ENCODE assay signal across 20 cellular contexts in the genomic region with DNA sequence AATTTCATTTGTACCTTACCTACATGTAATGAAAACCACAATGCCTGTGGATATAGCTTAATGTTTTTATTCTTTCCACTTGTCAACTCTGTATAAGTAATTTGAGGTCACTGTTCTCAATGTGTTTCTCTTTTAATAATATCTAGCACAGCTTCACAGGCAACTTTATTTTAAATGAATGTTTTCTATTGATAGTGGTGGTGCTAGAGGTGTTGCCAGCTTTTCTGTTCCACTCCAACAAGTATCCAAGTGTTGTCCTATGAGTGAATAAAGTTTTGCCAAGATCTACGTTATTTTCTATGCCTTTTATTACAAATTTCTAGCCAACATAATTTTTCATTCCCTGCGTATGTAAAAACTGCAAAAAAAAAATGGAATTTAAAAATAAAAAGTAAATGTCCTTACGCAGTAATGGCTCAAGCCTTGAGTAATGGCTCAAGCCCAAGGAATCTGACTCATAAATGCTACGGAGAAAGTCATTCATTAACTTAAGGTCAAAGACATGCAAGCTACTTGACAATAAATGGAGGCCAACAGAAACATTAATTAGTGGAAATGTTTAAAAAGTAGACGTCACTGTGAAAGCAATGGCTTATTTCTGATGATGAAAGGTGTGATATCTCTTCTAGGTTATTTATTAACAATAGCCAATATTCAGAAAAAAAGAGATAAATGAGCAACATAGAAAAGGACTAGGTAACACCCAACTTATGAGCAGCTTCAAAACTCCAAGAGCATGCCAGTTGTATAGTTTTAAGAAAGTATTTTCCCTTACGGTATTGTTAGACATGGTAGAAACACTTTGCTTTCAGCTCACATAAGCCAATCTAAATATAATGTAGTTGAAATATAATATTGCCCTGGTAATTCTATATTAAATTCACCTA.
DNase-seq lines count a peak whose midpoint lies in the region; ATAC-seq, FAIRE-seq and TF ChIP-seq lines count a peak whose summit lies in the region.
"Had no signal": no experiment of that assay in that cellular context is flagged by ENCODE, and none has a peak within 500 bp of the region (broad histone marks: within the 10 kb centered on the region; RNA-seq: fewer than 3 reads in every experiment).

No MANE protein-coding gene starts in this region.

- DNase-seq in GM23248 (peak; percentile 4), astrocyte of the cerebellum (ENCODE audit: low read depth) (peak; percentile 57), fibroblast of the aortic adventitia (ENCODE audit: low read depth) (peak; percentile 67), pancreas (peak in 3 of 6 donors; percentile 4 to 28 (median 22)), MG63 (no peak), lower lobe of right lung (no peak)
- no peak for DNase-seq in activated naive CD4-positive, alpha-beta T cell treated with anti-CD3 and anti-CD28 coated beads, Interleukin-2, amount 10 ng/mL, durations not matched to agents 7 days and 5 days
- DNase-seq: activated gamma-delta T cell treated with Interleukin-2 at 50 U/mL for 16 hours; effector memory CD8-positive, alpha-beta T cell; hypothalamus; left cardiac atrium; NCI-H1417; NCI-H2171; NCI-H748 treated with DMSO at 0.1 percent for 48 hours; right cardiac atrium had no signal

- H3K4me1 ChIP-seq in GM23248 (ENCODE audit: insufficient read depth), result no peaks in the 10 kb centered on the region
- H3K4me1 ChIP-seq in pancreas, result peaks cover 0 to 6% (median 4%) of the 10 kb centered on the region in 3 donors
- no peaks in the 10 kb centered on the region for H3K4me1 ChIP-seq in lower lobe of right lung
- H3K4me1 ChIP-seq: suprapubic skin had no signal

- no peak for FAIRE-seq in pancreas (lab: Jason Lieb, UNC)

- H3K27ac ChIP-seq in GM23248, result no peak overlapping the region
- H3K27ac ChIP-seq in pancreas, result peak overlapping the region in 1 of 4 donors; percentile 31
- H3K27ac ChIP-seq in lower lobe of right lung, result no peak overlapping the region
- H3K27ac ChIP-seq: suprapubic skin, VCaP had no signal

- no peaks in the 10 kb centered on the region for H3K4me1 Mint-ChIP-seq in activated naive CD4-positive, alpha-beta T cell treated with anti-CD3 and anti-CD28 coated beads, Interleukin-2, amount 10 ng/mL, durations not matched to agents 7 days and 5 days

- no peak overlapping the region for H3K9ac ChIP-seq in GM23248

- no peaks in the 10 kb centered on the region for H3K9me3 ChIP-seq in GM23248 (ENCODE audit: low read depth)
- H3K9me3 ChIP-seq in pancreas, result no peaks in the 10 kb centered on the region
- H3K9me3 ChIP-seq in MG63, result no peaks in the 10 kb centered on the region
- no peaks in the 10 kb centered on the region for H3K9me3 ChIP-seq in lower lobe of right lung
- H3K9me3 ChIP-seq: suprapubic skin had no signal

- WGBS in GM23248 (ENCODE audit: low coverage in 1 of 2, low lambda C conversion rate in 2 of 2, missing lambda C conversion rate in 2 of 2), 2 experiments, result 34 to 41% methylated on average over 6 of the region's 6 CpGs
- 15 to 19% methylated on average over 6 of the region's 6 CpGs for WGBS in pancreas, 2 donors

- H3K36me3 ChIP-seq in GM23248 (ENCODE audit: low read depth) (no peaks in the 10 kb centered on the region), pancreas (no peaks in the 10 kb centered on the region), MG63 (no peaks in the 10 kb centered on the region), lower lobe of right lung (no peaks in the 10 kb centered on the region)
- H3K36me3 ChIP-seq: suprapubic skin had no signal

- H3K9me3 Mint-ChIP-seq in activated naive CD4-positive, alpha-beta T cell treated with anti-CD3 and anti-CD28 coated beads, Interleukin-2, amount 10 ng/mL, durations not matched to agents 7 days and 5 days, result no peaks in the 10 kb centered on the region
- H3K9me3 Mint-ChIP-seq: effector memory CD8-positive, alpha-beta T cell; GM23338; T-helper 1 cell treated with Interleukin-12 subunit alpha and Interleukin-12 subunit beta and Interleukin-4 antibody, amounts not matched to agents 30 μg/mL and 1 μg/mL, for 36 hours had no signal

- no peak overlapping the region for H2AFZ ChIP-seq in GM23248
- H2AFZ ChIP-seq: GM23338 had no signal

- CTCF ChIA-PET in activated naive CD4-positive, alpha-beta T cell treated with anti-CD3 and anti-CD28 coated beads, Interleukin-2, amount 10 ng/mL, durations not matched to agents 7 days and 5 days (lab: Charles Lee), result no interaction called here

- no peaks in the 10 kb centered on the region for H3K27me3 Mint-ChIP-seq in activated naive CD4-positive, alpha-beta T cell treated with anti-CD3 and anti-CD28 coated beads, Interleukin-2, amount 10 ng/mL, durations not matched to agents 7 days and 5 days
- H3K27me3 Mint-ChIP-seq: effector memory CD8-positive, alpha-beta T cell had no signal

- H3K4me2 ChIP-seq in GM23248 (ENCODE audit: unreplicated experiment), result no peak overlapping the region
- H3K4me2 ChIP-seq: GM23338 had no signal

- peak; percentile 97 to 99 (median 98) for ATAC-seq in pancreas
- ATAC-seq in GM19467 (IDR thresholded peaks at IDR 0.05; ENCODE audit: unreplicated experiment), result no peak
- no peak for ATAC-seq in lower lobe of right lung
- ATAC-seq: effector memory CD8-positive, alpha-beta T cell; GM23338 had no signal

- in situ Hi-C loops in GM23248 (cut with MboI) (no loop called here), astrocyte of the cerebellum (cut with HindIII; ENCODE audit: low sequenced_read_pairs) (no loop called here)

- H3K4me3 ChIP-seq in GM23248, result no peak overlapping the region
- no peak overlapping the region for H3K4me3 ChIP-seq in astrocyte of the cerebellum (ENCODE audit: low read depth, low read length)
- no peak overlapping the region for H3K4me3 ChIP-seq in fibroblast of the aortic adventitia (ENCODE audit: low read depth, low read length)
- no peak overlapping the region for H3K4me3 ChIP-seq in pancreas
- H3K4me3 ChIP-seq in MG63, result no peak overlapping the region
- no peak overlapping the region for H3K4me3 ChIP-seq in lower lobe of right lung
- H3K4me3 ChIP-seq: GM23338, suprapubic skin had no signal

- no peaks in the 10 kb centered on the region for H3K36me3 Mint-ChIP-seq in activated naive CD4-positive, alpha-beta T cell treated with anti-CD3 and anti-CD28 coated beads, Interleukin-2, amount 10 ng/mL, durations not matched to agents 7 days and 5 days

- intact Hi-C loops in pancreas (cut with DNase I), result no loop called here
- intact Hi-C loops in lower lobe of right lung (cut with DNase I), result no loop called here

- H3K79me2 ChIP-seq in GM23248 (ENCODE audit: insufficient read depth), result no peaks in the 10 kb centered on the region

- H4K20me1 ChIP-seq in GM23248 (ENCODE audit: insufficient read depth), result no peaks in the 10 kb centered on the region

- H3K27ac Mint-ChIP-seq in activated naive CD4-positive, alpha-beta T cell treated with anti-CD3 and anti-CD28 coated beads, Interleukin-2, amount 10 ng/mL, durations not matched to agents 7 days and 5 days, result no peak overlapping the region
- H3K27ac Mint-ChIP-seq: effector memory CD8-positive, alpha-beta T cell; GM23338; T-helper 1 cell treated with Interleukin-12 subunit alpha and Interleukin-12 subunit beta and Interleukin-4 antibody, amounts not matched to agents 30 μg/mL and 1 μg/mL, for 36 hours had no signal

- no peaks in the 10 kb centered on the region for H3K27me3 ChIP-seq in GM23248 (replicated peaks; ENCODE audit: insufficient read depth)
- no peaks in the 10 kb centered on the region for H3K27me3 ChIP-seq in pancreas
- no peaks in the 10 kb centered on the region for H3K27me3 ChIP-seq in MG63
- H3K27me3 ChIP-seq in lower lobe of right lung (ENCODE audit: low read depth), result no peaks in the 10 kb centered on the region
- H3K27me3 ChIP-seq: suprapubic skin had no signal

- TF ChIP-seq CTCF in astrocyte of the cerebellum (IDR thresholded peaks at IDR 0.05; ENCODE audit: low read depth, low read length, missing control alignments) (no peak), fibroblast of the aortic adventitia (IDR thresholded peaks at IDR 0.05; ENCODE audit: insufficient read depth, low read length) (no peak), pancreas (IDR thresholded peaks at IDR 0.05) (no peak), lower lobe of right lung (IDR thresholded peaks at IDR 0.05) (no peak)

- no peaks in the 10 kb centered on the region for H3F3A ChIP-seq in GM23248 (ENCODE audit: insufficient read depth)

- no peaks in the 10 kb centered on the region for H3K9me2 ChIP-seq in GM23248 (ENCODE audit: insufficient read depth)

- no peak overlapping the region for H3K4me3 Mint-ChIP-seq in activated naive CD4-positive, alpha-beta T cell treated with anti-CD3 and anti-CD28 coated beads, Interleukin-2, amount 10 ng/mL, durations not matched to agents 7 days and 5 days
- H3K4me3 Mint-ChIP-seq: effector memory CD8-positive, alpha-beta T cell; GM23338; T-helper 1 cell treated with Interleukin-12 subunit alpha and Interleukin-12 subunit beta and Interleukin-4 antibody, amounts not matched to agents 30 μg/mL and 1 μg/mL, for 36 hours had no signal

Comparison
In these comparisons a context has a peak if more than half of its experiments do, and no peak if none do; other contexts are left out.
1. DNase-seq: peak in GM23248 (single experiment), astrocyte of the cerebellum (single experiment) and fibroblast of the aortic adventitia (single experiment); none in activated naive CD4-positive, alpha-beta T cell treated with anti-CD3 and anti-CD28 coated beads, Interleukin-2, amount 10 ng/mL, durations not matched to agents 7 days and 5 days (single experiment), MG63 (single experiment) and lower lobe of right lung (single experiment).
2. ATAC-seq: peak in pancreas (4 of 4); none in GM19467 (single experiment) and lower lobe of right lung (0 of 2).